ENCODE assay signal across 13 cellular contexts in genomic region chr19:8333771-8334457, GRCh38. TPM values are rescaled to one million over a fixed set of nuclear protein-coding genes. Genes with fewer than 3 reads are reported as not detected.
DNase-seq lines count a peak whose midpoint lies in the region; ATAC-seq and TF ChIP-seq lines count a peak whose summit lies in the region.
"Had no signal": no experiment of that assay in that cellular context is flagged by ENCODE, and none has a peak within 500 bp of the region (broad histone marks: within the 10 kb centered on the region; RNA-seq: fewer than 3 reads in every experiment).

No MANE protein-coding gene starts in this region.

- POLR2A ChIA-PET in activated CD4-positive, alpha-beta T cell treated with anti-CD3 and anti-CD28 coated beads, Interleukin-2, amount 10 ng/mL, durations not matched to agents 7 days and 5 days (lab: Charles Lee) = no interaction called here
- POLR2A ChIA-PET in CD4-positive, alpha-beta memory T cell (lab: Charles Lee; ENCODE audit: partially characterized antibody) = no interaction called here

- H3K36me3 ChIP-seq in parathyroid adenoma (ENCODE audit: control insufficient read depth, insufficient read depth, low read length) = no peaks in the 10 kb centered on the region
- no peaks in the 10 kb centered on the region for H3K36me3 ChIP-seq in CD4-positive, alpha-beta memory T cell (ENCODE audit: insufficient read depth, low read length)

- no peaks in the 10 kb centered on the region for H3K9me3 Mint-ChIP-seq in activated CD4-positive, alpha-beta T cell treated with anti-CD3 and anti-CD28 coated beads, Interleukin-2, amount 10 ng/mL, durations not matched to agents 7 days and 5 days
- H3K9me3 Mint-ChIP-seq in CD4-positive, alpha-beta memory T cell = no peaks in the 10 kb centered on the region
- H3K9me3 Mint-ChIP-seq: activated naive CD4-positive, alpha-beta T cell treated with anti-CD3 and anti-CD28 coated beads, Interleukin-2, amount 50 U/mL, for 72 hours had no signal

- CTCF ChIA-PET in activated CD4-positive, alpha-beta T cell treated with anti-CD3 and anti-CD28 coated beads, Interleukin-2, amount 10 ng/mL, durations not matched to agents 7 days and 5 days (lab: Charles Lee) = interaction anchor here (0.5 to 2.6 kb wide), 6 partner anchors 10 to 244 kb away, joined by 3 to 14 read pairs (median 3); partner anchors contain the start of genes ANGPTL4 and MARCHF2
- CTCF ChIA-PET in CD4-positive, alpha-beta memory T cell (lab: Charles Lee; ENCODE audit: partially characterized antibody) = interaction anchor here (0.7 to 1.3 kb wide), 4 partner anchors 18 to 66 kb away, joined by 3 to 6 read pairs (median 3); no protein-coding TSS in a partner anchor

- peaks cover 8% of the 10 kb centered on the region for H3K4me1 Mint-ChIP-seq in activated CD4-positive, alpha-beta T cell treated with anti-CD3 and anti-CD28 coated beads, Interleukin-2, amount 10 ng/mL, durations not matched to agents 7 days and 5 days
- peaks cover 4 to 10% (median 5%) of the 10 kb centered on the region in 4 donors for H3K4me1 Mint-ChIP-seq in CD4-positive, alpha-beta memory T cell

- H3K9ac ChIP-seq in parathyroid adenoma = no peak overlapping the region

- TF ChIP-seq CTCF in epithelial cell of proximal tubule (conservative IDR thresholded peaks at IDR 0.05; ENCODE audit: low read depth, low read length) (no peak), parathyroid adenoma (IDR thresholded peaks at IDR 0.05) (no peak)

- peaks cover 35% of the 10 kb centered on the region for H3K27me3 Mint-ChIP-seq in activated CD4-positive, alpha-beta T cell treated with anti-CD3 and anti-CD28 coated beads, Interleukin-2, amount 10 ng/mL, durations not matched to agents 7 days and 5 days
- H3K27me3 Mint-ChIP-seq in CD4-positive, alpha-beta memory T cell = peaks cover 8 to 11% of the 10 kb centered on the region in 2 donors

- ATAC-seq in HG03354 (IDR thresholded peaks at IDR 0.05; ENCODE audit: poor library complexity, severe bottlenecking, unreplicated experiment) = no peak

- H3K27ac ChIP-seq in parathyroid adenoma = no peak overlapping the region
- H3K27ac ChIP-seq in CD4-positive, alpha-beta memory T cell (ENCODE audit: low read depth, low read length) = no peak overlapping the region
- H3K27ac ChIP-seq: tibial artery had no signal

- no peaks in the 10 kb centered on the region for H3K27me3 ChIP-seq in parathyroid adenoma (ENCODE audit: control insufficient read depth, insufficient read depth, low read length)
- H3K27me3 ChIP-seq in CD4-positive, alpha-beta memory T cell (ENCODE audit: insufficient read depth, low read length) = peaks cover 9% of the 10 kb centered on the region

- no peak overlapping the region for H3K27ac Mint-ChIP-seq in activated CD4-positive, alpha-beta T cell treated with anti-CD3 and anti-CD28 coated beads, Interleukin-2, amount 10 ng/mL, durations not matched to agents 7 days and 5 days
- H3K27ac Mint-ChIP-seq in CD4-positive, alpha-beta memory T cell = no peak overlapping the region
- H3K27ac Mint-ChIP-seq: activated CD4-positive, alpha-beta T cell treated with anti-CD3 and anti-CD28 coated beads for 36 hours; activated naive CD4-positive, alpha-beta T cell treated with anti-CD3 and anti-CD28 coated beads, Interleukin-2, amount 50 U/mL, for 72 hours had no signal

- H3K4me2 ChIP-seq in parathyroid adenoma (ENCODE audit: low read length) = peak overlapping the region; percentile 65

- H3K9me3 ChIP-seq in parathyroid adenoma (ENCODE audit: control insufficient read depth, low read length) = no peaks in the 10 kb centered on the region
- H3K9me3 ChIP-seq in CD4-positive, alpha-beta memory T cell (ENCODE audit: control insufficient read depth in 1 of 2, low read length in 2 of 2) = no peaks in the 10 kb centered on the region
- H3K9me3 ChIP-seq: tibial artery had no signal

- peak overlapping the region; percentile 60 for H2AFZ ChIP-seq in parathyroid adenoma

- H3K4me3 ChIP-seq in epithelial cell of proximal tubule (ENCODE audit: low read depth, low read length) (peak overlapping the region; percentile 41), parathyroid adenoma (ENCODE audit: low read depth, low read length) (peak overlapping the region; percentile 42)
- H3K4me3 ChIP-seq in CD4-positive, alpha-beta memory T cell (ENCODE audit: low read length in 2 of 2) = no peak overlapping the region

- H3K79me2 ChIP-seq in parathyroid adenoma = no peaks in the 10 kb centered on the region

- H3K4me3 Mint-ChIP-seq in activated CD4-positive, alpha-beta T cell treated with anti-CD3 and anti-CD28 coated beads, Interleukin-2, amount 10 ng/mL, durations not matched to agents 7 days and 5 days = peak overlapping the region; percentile 16
- peak overlapping the region in 2 of 8 donors; percentile 17 to 43 for H3K4me3 Mint-ChIP-seq in CD4-positive, alpha-beta memory T cell
- H3K4me3 Mint-ChIP-seq: activated CD4-positive, alpha-beta T cell treated with anti-CD3 and anti-CD28 coated beads for 36 hours had no signal

- no peaks in the 10 kb centered on the region for H3K4me1 ChIP-seq in parathyroid adenoma
- peaks cover 7% of the 10 kb centered on the region for H3K4me1 ChIP-seq in CD4-positive, alpha-beta memory T cell (ENCODE audit: insufficient read depth, low read length)

- no peak for DNase-seq in activated CD4-positive, alpha-beta T cell treated with anti-CD3 and anti-CD28 coated beads, Interleukin-2, amount 10 ng/mL, durations not matched to agents 7 days and 5 days
- no peak for DNase-seq in activated CD4-positive, alpha-beta T cell treated with anti-CD3 and anti-CD28 coated beads for 1 hour
- DNase-seq in NCI-H146 (lab: John Stamatoyannopoulos, UW) (peak; percentile 60), epithelial cell of proximal tubule (ENCODE audit: low read depth) (no peak), COLO829 (ENCODE audit: low spot score) (no peak)
- no peak for DNase-seq in CD4-positive, alpha-beta memory T cell
- DNase-seq: effector CD4-positive, alpha-beta T cell; NCI-H187 treated with DMSO at 0.1 percent for 48 hours; tibial artery had no signal

- no peaks in the 10 kb centered on the region for H3K36me3 Mint-ChIP-seq in activated CD4-positive, alpha-beta T cell treated with anti-CD3 and anti-CD28 coated beads, Interleukin-2, amount 10 ng/mL, durations not matched to agents 7 days and 5 days (ENCODE audit: low read depth)
- no peaks in the 10 kb centered on the region for H3K36me3 Mint-ChIP-seq in CD4-positive, alpha-beta memory T cell
- H3K36me3 Mint-ChIP-seq: activated naive CD4-positive, alpha-beta T cell treated with anti-CD3 and anti-CD28 coated beads, Interleukin-2, amount 50 U/mL, for 72 hours had no signal

- intact Hi-C loops in CD4-positive, alpha-beta memory T cell (cut with micrococcal nuclease) = no loop called here

RNA-seq across cellular contexts. Expression of gene KANK3, which starts 9.1 kb away (rescaled TPM):
- 1 to 10 TPM; 1.3 to 2.7 TPM for total RNA-seq in activated CD4-positive, alpha-beta T cell treated with anti-CD3 and anti-CD28 coated beads, Interleukin-2, amount 10 ng/mL, durations not matched to agents 7 days and 5 days
- 0.29 and 2.2 TPM in 2 replicates for total RNA-seq in epithelial cell of proximal tubule
- 1 to 10 TPM; 5.0 to 6.3 TPM for total RNA-seq in CD4-positive, alpha-beta memory T cell
- polyA plus RNA-seq in CD4-positive, alpha-beta memory T cell = 1 to 10 TPM; 1.1 to 1.9 TPM

RNA-seq across cellular contexts. Expression of gene RPS28, which starts 12.6 kb away (rescaled TPM):
- total RNA-seq in activated CD4-positive, alpha-beta T cell treated with anti-CD3 and anti-CD28 coated beads, Interleukin-2, amount 10 ng/mL, durations not matched to agents 7 days and 5 days = 1,000 to 10,000 TPM; 1,480 to 2,023 TPM
- total RNA-seq in epithelial cell of proximal tubule = 459 and 508 TPM in 2 replicates
- 1,000 to 10,000 TPM; 2,963 to 3,045 TPM for total RNA-seq in CD4-positive, alpha-beta memory T cell
- polyA plus RNA-seq in CD4-positive, alpha-beta memory T cell = 1,000 to 10,000 TPM; 1,408 to 2,916 TPM

RNA-seq across cellular contexts. Expression of gene NDUFA7, which starts 12.7 kb away (rescaled TPM):
- total RNA-seq in activated CD4-positive, alpha-beta T cell treated with anti-CD3 and anti-CD28 coated beads, Interleukin-2, amount 10 ng/mL, durations not matched to agents 7 days and 5 days = 10 to 100 TPM; 61.8 to 65.6 TPM
- total RNA-seq in epithelial cell of proximal tubule = 76.6 and 77.9 TPM in 2 replicates
- 10 to 100 TPM; 30.4 to 31.0 TPM for total RNA-seq in CD4-positive, alpha-beta memory T cell
- polyA plus RNA-seq in CD4-positive, alpha-beta memory T cell = 100 to 1,000 TPM; 109 to 115 TPM

RNA-seq across cellular contexts. Expression of gene CD320, which starts 25.8 kb away (rescaled TPM):
- total RNA-seq in activated CD4-positive, alpha-beta T cell treated with anti-CD3 and anti-CD28 coated beads, Interleukin-2, amount 10 ng/mL, durations not matched to agents 7 days and 5 days = 10 to 100 TPM; 32.1 to 36.3 TPM
- total RNA-seq in epithelial cell of proximal tubule = 198 and 238 TPM in 2 replicates
- total RNA-seq in CD4-positive, alpha-beta memory T cell = 10 to 100 TPM; 29.6 to 29.7 TPM
- polyA plus RNA-seq in CD4-positive, alpha-beta memory T cell = 10 to 100 TPM; 50.3 to 53.5 TPM

RNA-seq across cellular contexts. Expression of gene ANGPTL4, which starts 30.0 kb away (rescaled TPM):
- total RNA-seq in activated CD4-positive, alpha-beta T cell treated with anti-CD3 and anti-CD28 coated beads, Interleukin-2, amount 10 ng/mL, durations not matched to agents 7 days and 5 days = not detected
- 16.6 and 82.0 TPM in 2 replicates for total RNA-seq in epithelial cell of proximal tubule
- total RNA-seq in CD4-positive, alpha-beta memory T cell = not detected
- polyA plus RNA-seq in CD4-positive, alpha-beta memory T cell = not detected

Comparison
In these comparisons a context has a peak if more than half of its experiments do, and no peak if none do; other contexts are left out.
1. H3K4me3 ChIP-seq: peak in epithelial cell of proximal tubule (single experiment) and parathyroid adenoma (single experiment); none in CD4-positive, alpha-beta memory T cell (0 of 2).